8 cellular contexts compared by ENCODE assay signal in the genomic region with DNA sequence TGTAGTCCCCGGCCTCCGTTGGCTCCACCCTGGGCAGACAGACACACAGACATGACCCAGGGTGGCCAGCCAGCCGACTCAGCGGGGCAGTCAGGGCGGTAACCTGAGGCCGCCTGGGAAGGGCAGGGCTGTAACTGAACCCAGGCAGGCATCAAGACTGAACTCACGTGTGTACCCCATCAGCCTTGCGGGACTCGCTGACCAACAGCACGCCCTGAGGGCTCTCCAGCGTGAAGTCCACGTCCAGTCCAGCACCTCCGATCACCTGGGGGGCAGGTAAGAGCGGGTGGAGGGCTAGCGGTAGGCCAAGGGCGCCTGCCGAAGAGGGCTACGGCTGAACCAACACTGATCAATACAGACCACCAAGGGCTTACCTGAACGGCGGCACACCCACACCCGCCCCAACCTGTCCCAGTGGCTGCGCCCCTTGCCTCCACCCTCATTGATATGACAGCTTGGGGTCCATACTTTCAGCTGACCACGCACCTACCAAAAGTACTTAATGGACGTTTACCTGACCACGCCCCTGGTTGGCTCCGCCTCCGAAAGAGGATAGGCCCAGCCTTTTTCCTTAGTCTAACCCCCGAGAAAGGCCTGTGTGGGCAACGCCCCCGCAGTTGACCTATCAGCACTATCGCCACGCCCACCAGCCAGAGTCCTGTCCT. TPM values are rescaled to one million over a fixed set of nuclear protein-coding genes. Genes with fewer than 3 reads are reported as not detected.
DNase-seq lines count a peak whose midpoint lies in the region; ATAC-seq and TF ChIP-seq lines count a peak whose summit lies in the region.

No MANE protein-coding gene starts in this region.

- no peak overlapping the region for H3K9ac ChIP-seq in neural cell (ENCODE audit: low read length)

- no peak for TF ChIP-seq CTCF in PC-9 (conservative IDR thresholded peaks at IDR 0.05)
- TF ChIP-seq CTCF in neural cell (IDR thresholded peaks at IDR 0.05; ENCODE audit: poor library complexity, severe bottlenecking) = no peak

- POLR2A ChIA-PET in PC-9 (lab: Charles Lee; ENCODE audit: unreplicated experiment) = interaction anchor here (0.6 to 0.7 kb wide), 2 partner anchors 11 to 29 kb away, joined by 3 to 5 read pairs; no protein-coding TSS in a partner anchor

- no peak for TF ChIP-seq EP300 in neural cell (conservative IDR thresholded peaks at IDR 0.05; ENCODE audit: poor library complexity, severe bottlenecking)

- peaks cover 8% of the 10 kb centered on the region for H3K36me3 ChIP-seq in PC-9 (ENCODE audit: low read depth)
- no peaks in the 10 kb centered on the region for H3K36me3 ChIP-seq in neural cell (ENCODE audit: insufficient read depth, low read length)

- TF ChIP-seq RAD21 in neural cell (conservative IDR thresholded peaks at IDR 0.05) = no peak

- H3K27ac ChIP-seq in PC-9 (no peak overlapping the region), epithelial cell of prostate (peak overlapping the region; percentile 94), neural cell (ENCODE audit: low read length) (peak overlapping the region; percentile 95)

- H3K9me2 ChIP-seq in PC-9 (ENCODE audit: insufficient read depth) = no peaks in the 10 kb centered on the region
- no peaks in the 10 kb centered on the region for H3K9me2 ChIP-seq in neural cell (ENCODE audit: insufficient read depth, low read length)

- H3K4me2 ChIP-seq in PC-9 = peak overlapping the region; percentile 58
- no peak overlapping the region for H3K4me2 ChIP-seq in neural cell (ENCODE audit: low read length)

- H3K27me3 ChIP-seq in PC-9 (ENCODE audit: insufficient read depth, low read depth) (no peaks in the 10 kb centered on the region), neural cell (ENCODE audit: insufficient read depth, low read depth, low read length) (no peaks in the 10 kb centered on the region)

- no peaks in the 10 kb centered on the region for H4K20me1 ChIP-seq in PC-9 (ENCODE audit: insufficient read depth)
- no peaks in the 10 kb centered on the region for H4K20me1 ChIP-seq in neural cell (ENCODE audit: insufficient read depth)

- BruUV-seq in PC-9 (replicated peaks; lab: Mats Ljungman, UMichigan) = no TSS peak

- no peak overlapping the region for H2AFZ ChIP-seq in PC-9
- no peak overlapping the region for H2AFZ ChIP-seq in neural cell (ENCODE audit: low read depth, low read length)

- CTCF ChIA-PET in PC-9 (lab: Charles Lee) = interaction anchor here (0.5 to 2.5 kb wide), 6 partner anchors 14 to 156 kb away, joined by 3 to 13 read pairs (median 7); a partner anchor contains a TSS

- DNase-seq in PC-9 (peak in 1 of 2 experiments; percentile 99), epithelial cell of prostate (ENCODE audit: low read depth, low spot score) (no peak), NCI-H2081 treated with DMSO at 0.1 percent for 48 hours (lab: John Stamatoyannopoulos, UW) (no peak), GF-D8 (lab: John Stamatoyannopoulos, UW) (no peak), SIG-M5 treated with dmso at 0.1 percent for 504 hours (lab: John Stamatoyannopoulos, UW; ENCODE audit: unreplicated experiment) (no peak), germinal center (ENCODE audit: low spot score) (no peak)

- H3K79me2 ChIP-seq in PC-9 (ENCODE audit: low read depth) (peaks cover 10% of the 10 kb centered on the region; the same call in 1 of the 2 replicates), neural cell (replicated peaks; ENCODE audit: insufficient read depth, low read length) (no peaks in the 10 kb centered on the region)

- H3K4me1 ChIP-seq in PC-9 (replicated peaks; ENCODE audit: insufficient read depth) = peaks cover 13% of the 10 kb centered on the region

- peaks cover 32% of the 10 kb centered on the region for H3F3A ChIP-seq in PC-9 (ENCODE audit: insufficient read depth, low read depth)
- no peaks in the 10 kb centered on the region for H3F3A ChIP-seq in neural cell (ENCODE audit: insufficient read depth, low read length, poor library complexity, severe bottlenecking)

- intact Hi-C loops in PC-9 (cut with micrococcal nuclease; ENCODE audit: unreplicated experiment) = loop anchor here (2.0 kb wide), 1 partner anchor 36 kb away; a partner anchor contains a TSS

- H3K4me3 ChIP-seq in PC-9 (peak overlapping the region; percentile 38; the same call in 1 of the 2 replicates), neural cell (ENCODE audit: low read length) (peak overlapping the region; percentile 74)

- peak; percentile 48 for ATAC-seq in GM18861 (IDR thresholded peaks at IDR 0.05; ENCODE audit: unreplicated experiment)

- H3K9me3 ChIP-seq in PC-9 (ENCODE audit: insufficient read depth, low read depth) (no peaks in the 10 kb centered on the region), neural cell (ENCODE audit: low read length) (no peaks in the 10 kb centered on the region)

TF ChIP-seq in neural cell, 6 proteins besides CTCF, POLR2A, EP300 and RAD21:
- TF ChIP-seq EZH2 (IDR thresholded peaks at IDR 0.05; ENCODE audit: borderline replicate concordance, insufficient read depth, low read length, poor library complexity, severe bottlenecking) (no peak), TAF1 (IDR thresholded peaks at IDR 0.05; ENCODE audit: low read depth) (no peak), MXI1 (conservative IDR thresholded peaks at IDR 0.05; ENCODE audit: poor library complexity, severe bottlenecking) (no peak), SMC3 (conservative IDR thresholded peaks at IDR 0.05; ENCODE audit: poor library complexity) (no peak), POLR2AphosphoS5 (IDR thresholded peaks at IDR 0.05) (no peak)
- TF ChIP-seq, protein P1, sequence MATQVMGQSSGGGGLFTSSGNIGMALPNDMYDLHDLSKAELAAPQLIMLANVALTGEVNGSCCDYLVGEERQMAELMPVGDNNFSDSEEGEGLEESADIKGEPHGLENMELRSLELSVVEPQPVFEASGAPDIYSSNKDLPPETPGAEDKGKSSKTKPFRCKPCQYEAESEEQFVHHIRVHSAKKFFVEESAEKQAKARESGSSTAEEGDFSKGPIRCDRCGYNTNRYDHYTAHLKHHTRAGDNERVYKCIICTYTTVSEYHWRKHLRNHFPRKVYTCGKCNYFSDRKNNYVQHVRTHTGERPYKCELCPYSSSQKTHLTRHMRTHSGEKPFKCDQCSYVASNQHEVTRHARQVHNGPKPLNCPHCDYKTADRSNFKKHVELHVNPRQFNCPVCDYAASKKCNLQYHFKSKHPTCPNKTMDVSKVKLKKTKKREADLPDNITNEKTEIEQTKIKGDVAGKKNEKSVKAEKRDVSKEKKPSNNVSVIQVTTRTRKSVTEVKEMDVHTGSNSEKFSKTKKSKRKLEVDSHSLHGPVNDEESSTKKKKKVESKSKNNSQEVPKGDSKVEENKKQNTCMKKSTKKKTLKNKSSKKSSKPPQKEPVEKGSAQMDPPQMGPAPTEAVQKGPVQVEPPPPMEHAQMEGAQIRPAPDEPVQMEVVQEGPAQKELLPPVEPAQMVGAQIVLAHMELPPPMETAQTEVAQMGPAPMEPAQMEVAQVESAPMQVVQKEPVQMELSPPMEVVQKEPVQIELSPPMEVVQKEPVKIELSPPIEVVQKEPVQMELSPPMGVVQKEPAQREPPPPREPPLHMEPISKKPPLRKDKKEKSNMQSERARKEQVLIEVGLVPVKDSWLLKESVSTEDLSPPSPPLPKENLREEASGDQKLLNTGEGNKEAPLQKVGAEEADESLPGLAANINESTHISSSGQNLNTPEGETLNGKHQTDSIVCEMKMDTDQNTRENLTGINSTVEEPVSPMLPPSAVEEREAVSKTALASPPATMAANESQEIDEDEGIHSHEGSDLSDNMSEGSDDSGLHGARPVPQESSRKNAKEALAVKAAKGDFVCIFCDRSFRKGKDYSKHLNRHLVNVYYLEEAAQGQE (IDR thresholded peaks at IDR 0.05; ENCODE audit: borderline replicate concordance) = no peak

RNA-seq across cellular contexts. Expression of a gene that starts 0.8 kb away (rescaled TPM):
- 21.3 and 31.4 TPM in 2 replicates for total RNA-seq in PC-9 (2021)
- polyA plus RNA-seq in neural cell = 20.2 and 28.1 TPM in 2 replicates
- polyA minus RNA-seq in neural cell = 16.6 and 19.8 TPM in 2 replicates

RNA-seq across cellular contexts. Expression of a gene that starts 13.0 kb away (rescaled TPM):
- 0.59 and 1.4 TPM in 2 replicates for total RNA-seq in PC-9 (2021)
- polyA plus RNA-seq in neural cell = not detected in 2 replicates
- not detected in 2 replicates for polyA minus RNA-seq in neural cell

RNA-seq across cellular contexts. Expression of a gene that starts 36.1 kb away (rescaled TPM):
- 56.0 and 63.7 TPM in 2 replicates for total RNA-seq in PC-9 (2021)
- 22.3 and 37.9 TPM in 2 replicates for polyA plus RNA-seq in neural cell
- 36.1 and 42.9 TPM in 2 replicates for polyA minus RNA-seq in neural cell
